ENCODE assay signal across 1 cellular context in the genomic region with DNA sequence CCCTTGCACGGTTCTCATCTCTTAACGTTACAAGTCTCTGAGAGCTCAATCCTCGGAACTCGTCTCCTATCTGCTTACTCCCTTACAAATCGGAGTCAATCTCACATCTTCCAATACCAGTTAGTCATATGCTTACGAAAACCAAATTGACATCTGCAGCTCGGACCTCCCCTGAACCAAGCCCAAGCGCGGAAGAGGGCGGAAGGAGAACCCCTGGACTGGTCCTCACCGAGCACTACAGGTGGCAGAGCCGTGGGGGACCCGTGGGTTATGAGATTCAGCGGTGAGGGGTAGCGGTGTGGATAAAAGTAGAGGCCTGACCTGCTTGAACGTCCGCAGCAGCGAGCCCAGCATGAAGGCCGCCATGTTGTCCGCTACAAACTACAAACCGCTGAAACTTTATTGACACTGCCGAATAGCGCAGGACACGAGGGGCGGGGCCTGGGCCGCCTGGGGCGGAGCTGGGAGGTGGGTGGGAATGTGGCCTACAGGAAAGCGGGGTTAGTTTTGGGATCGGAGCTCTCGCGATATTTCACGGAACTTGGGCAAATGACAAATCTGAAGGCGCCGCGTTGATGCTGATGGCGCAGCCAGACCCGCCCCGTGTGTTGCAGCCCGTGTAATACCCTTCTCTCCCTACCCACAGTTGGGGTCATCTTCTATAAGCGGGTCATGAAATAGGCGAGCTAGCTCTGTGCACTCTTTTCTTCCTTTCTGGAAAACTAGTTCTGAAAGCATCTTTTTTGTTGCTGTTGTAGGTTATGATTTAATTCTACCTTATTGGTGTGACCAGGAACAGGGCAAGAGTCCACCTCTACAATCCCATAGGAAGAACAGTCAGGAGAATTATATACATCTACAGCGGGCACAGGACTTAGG.
A peak's percentile ranks its signal among the peaks of the same experiment; 100 is the strongest.
TF ChIP-seq lines count a peak whose summit lies in the region.

A gene (minus strand): TSS at position 383 of the 879 bp plus-strand sequence. CDS start 17 bp downstream, at position 366.

TF ChIP-seq in HepG2, 621 proteins besides CTCF, POLR2A, EP300 and RAD21 (continued from another document and continues in another):
- TF ChIP-seq, protein P1, sequence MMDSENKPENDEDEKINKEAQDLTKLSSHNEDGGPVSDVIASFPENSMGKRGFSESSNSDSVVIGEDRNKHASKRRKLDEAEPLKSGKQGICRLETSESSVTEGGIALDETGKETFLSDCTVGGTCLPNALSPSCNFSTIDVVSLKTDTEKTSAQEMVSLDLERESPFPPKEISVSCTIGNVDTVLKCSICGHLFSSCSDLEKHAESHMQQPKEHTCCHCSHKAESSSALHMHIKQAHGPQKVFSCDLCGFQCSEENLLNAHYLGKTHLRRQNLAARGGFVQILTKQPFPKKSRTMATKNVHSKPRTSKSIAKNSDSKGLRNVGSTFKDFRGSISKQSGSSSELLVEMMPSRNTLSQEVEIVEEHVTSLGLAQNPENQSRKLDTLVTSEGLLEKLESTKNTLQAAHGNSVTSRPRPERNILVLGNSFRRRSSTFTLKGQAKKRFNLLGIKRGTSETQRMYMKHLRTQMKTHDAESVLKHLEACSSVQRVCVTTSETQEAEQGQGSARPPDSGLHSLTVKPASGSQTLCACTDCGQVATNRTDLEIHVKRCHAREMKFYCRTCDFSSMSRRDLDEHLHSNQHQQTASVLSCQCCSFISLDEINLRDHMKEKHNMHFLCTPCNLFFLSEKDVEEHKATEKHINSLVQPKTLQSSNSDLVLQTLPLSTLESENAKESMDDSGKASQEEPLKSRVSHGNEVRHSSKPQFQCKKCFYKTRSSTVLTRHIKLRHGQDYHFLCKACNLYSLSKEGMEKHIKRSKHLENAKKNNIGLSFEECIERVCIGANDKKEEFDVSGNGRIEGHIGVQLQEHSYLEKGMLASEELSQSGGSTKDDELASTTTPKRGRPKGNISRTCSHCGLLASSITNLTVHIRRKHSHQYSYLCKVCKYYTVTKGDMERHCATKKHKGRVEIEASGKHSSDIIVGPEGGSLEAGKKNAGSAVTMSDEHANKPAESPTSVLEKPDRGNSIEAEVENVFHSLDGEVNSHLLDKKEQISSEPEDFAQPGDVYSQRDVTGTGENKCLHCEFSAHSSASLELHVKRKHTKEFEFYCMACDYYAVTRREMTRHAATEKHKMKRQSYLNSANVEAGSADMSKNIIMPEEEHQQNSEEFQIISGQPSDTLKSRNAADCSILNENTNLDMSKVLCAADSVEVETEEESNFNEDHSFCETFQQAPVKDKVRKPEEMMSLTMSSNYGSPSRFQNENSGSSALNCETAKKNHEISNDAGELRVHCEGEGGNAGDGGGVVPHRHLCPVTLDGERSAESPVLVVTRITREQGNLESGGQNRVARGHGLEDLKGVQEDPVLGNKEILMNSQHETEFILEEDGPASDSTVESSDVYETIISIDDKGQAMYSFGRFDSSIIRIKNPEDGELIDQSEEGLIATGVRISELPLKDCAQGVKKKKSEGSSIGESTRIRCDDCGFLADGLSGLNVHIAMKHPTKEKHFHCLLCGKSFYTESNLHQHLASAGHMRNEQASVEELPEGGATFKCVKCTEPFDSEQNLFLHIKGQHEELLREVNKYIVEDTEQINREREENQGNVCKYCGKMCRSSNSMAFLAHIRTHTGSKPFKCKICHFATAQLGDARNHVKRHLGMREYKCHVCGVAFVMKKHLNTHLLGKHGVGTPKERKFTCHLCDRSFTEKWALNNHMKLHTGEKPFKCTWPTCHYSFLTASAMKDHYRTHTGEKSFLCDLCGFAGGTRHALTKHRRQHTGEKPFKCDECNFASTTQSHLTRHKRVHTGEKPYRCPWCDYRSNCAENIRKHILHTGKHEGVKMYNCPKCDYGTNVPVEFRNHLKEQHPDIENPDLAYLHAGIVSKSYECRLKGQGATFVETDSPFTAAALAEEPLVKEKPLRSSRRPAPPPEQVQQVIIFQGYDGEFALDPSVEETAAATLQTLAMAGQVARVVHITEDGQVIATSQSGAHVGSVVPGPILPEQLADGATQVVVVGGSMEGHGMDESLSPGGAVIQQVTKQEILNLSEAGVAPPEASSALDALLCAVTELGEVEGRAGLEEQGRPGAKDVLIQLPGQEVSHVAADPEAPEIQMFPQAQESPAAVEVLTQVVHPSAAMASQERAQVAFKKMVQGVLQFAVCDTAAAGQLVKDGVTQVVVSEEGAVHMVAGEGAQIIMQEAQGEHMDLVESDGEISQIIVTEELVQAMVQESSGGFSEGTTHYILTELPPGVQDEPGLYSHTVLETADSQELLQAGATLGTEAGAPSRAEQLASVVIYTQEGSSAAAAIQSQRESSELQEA (CRISPR knock-in tag; IDR thresholded peaks at IDR 0.05; ENCODE audit: not compliant biosample characterization), result no peak
- no peak for TF ChIP-seq ZNF709 (CRISPR knock-in tag; IDR thresholded peaks at IDR 0.05)
- no peak; the same call in 1 of the 2 replicates for TF ChIP-seq ZZZ3 (CRISPR knock-in tag; IDR thresholded peaks at IDR 0.05; ENCODE audit: borderline replicate concordance)
- no peak for TF ChIP-seq ONECUT2 (CRISPR knock-in tag; IDR thresholded peaks at IDR 0.05)
- TF ChIP-seq, protein P2, sequence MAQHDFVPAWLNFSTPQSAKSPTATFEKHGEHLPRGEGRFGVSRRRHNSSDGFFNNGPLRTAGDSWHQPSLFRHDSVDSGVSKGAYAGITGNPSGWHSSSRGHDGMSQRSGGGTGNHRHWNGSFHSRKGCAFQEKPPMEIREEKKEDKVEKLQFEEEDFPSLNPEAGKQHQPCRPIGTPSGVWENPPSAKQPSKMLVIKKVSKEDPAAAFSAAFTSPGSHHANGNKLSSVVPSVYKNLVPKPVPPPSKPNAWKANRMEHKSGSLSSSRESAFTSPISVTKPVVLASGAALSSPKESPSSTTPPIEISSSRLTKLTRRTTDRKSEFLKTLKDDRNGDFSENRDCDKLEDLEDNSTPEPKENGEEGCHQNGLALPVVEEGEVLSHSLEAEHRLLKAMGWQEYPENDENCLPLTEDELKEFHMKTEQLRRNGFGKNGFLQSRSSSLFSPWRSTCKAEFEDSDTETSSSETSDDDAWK (CRISPR knock-in tag; IDR thresholded peaks at IDR 0.05), result no peak
- peak; percentile 72 for TF ChIP-seq ZNF614 (CRISPR knock-in tag; IDR thresholded peaks at IDR 0.05; ENCODE audit: borderline replicate concordance)
- TF ChIP-seq, protein P3, sequence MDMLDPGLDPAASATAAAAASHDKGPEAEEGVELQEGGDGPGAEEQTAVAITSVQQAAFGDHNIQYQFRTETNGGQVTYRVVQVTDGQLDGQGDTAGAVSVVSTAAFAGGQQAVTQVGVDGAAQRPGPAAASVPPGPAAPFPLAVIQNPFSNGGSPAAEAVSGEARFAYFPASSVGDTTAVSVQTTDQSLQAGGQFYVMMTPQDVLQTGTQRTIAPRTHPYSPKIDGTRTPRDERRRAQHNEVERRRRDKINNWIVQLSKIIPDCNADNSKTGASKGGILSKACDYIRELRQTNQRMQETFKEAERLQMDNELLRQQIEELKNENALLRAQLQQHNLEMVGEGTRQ (IDR thresholded peaks at IDR 0.05; ENCODE audit: low read depth, low read length), result no peak
- TF ChIP-seq, protein P3 (CRISPR knock-in tag; IDR thresholded peaks at IDR 0.05; ENCODE audit: borderline replicate concordance), result no peak
- no peak for TF ChIP-seq SRSF4 (IDR thresholded peaks at IDR 0.05; ENCODE audit: low read depth, low read length, poor library complexity, severe bottlenecking)
- TF ChIP-seq GTF2F1 (IDR thresholded peaks at IDR 0.05; ENCODE audit: low read length), result peak; percentile 67; the same call in 1 of the 2 replicates
- TF ChIP-seq ZNF775 (CRISPR knock-in tag; IDR thresholded peaks at IDR 0.05; ENCODE audit: borderline replicate concordance), result no peak
- TF ChIP-seq BORCS8-MEF2B (CRISPR knock-in tag; IDR thresholded peaks at IDR 0.05), result no peak; the same call in 1 of the 2 replicates
- no peak for TF ChIP-seq ZNF224 (CRISPR knock-in tag; IDR thresholded peaks at IDR 0.05)
- TF ChIP-seq ZNF510 (CRISPR knock-in tag; IDR thresholded peaks at IDR 0.05; ENCODE audit: low read depth), result no peak
- no peak for TF ChIP-seq SP1 (IDR thresholded peaks at IDR 0.05)
- TF ChIP-seq SP1 (CRISPR knock-in tag; IDR thresholded peaks at IDR 0.05), result peak; percentile 97
- TF ChIP-seq AHR (CRISPR knock-in tag; IDR thresholded peaks at IDR 0.05), result 0 out of 2 replicates have a peak, but pooled peaks have one; percentile 35
- TF ChIP-seq, protein P4, sequence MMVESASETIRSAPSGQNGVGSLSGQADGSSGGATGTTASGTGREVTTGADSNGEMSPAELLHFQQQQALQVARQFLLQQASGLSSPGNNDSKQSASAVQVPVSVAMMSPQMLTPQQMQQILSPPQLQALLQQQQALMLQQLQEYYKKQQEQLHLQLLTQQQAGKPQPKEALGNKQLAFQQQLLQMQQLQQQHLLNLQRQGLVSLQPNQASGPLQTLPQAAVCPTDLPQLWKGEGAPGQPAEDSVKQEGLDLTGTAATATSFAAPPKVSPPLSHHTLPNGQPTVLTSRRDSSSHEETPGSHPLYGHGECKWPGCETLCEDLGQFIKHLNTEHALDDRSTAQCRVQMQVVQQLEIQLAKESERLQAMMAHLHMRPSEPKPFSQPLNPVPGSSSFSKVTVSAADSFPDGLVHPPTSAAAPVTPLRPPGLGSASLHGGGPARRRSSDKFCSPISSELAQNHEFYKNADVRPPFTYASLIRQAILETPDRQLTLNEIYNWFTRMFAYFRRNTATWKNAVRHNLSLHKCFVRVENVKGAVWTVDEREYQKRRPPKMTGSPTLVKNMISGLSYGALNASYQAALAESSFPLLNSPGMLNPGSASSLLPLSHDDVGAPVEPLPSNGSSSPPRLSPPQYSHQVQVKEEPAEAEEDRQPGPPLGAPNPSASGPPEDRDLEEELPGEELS (CRISPR knock-in tag; IDR thresholded peaks at IDR 0.05), result peak; percentile 49; the same call in 1 of the 2 replicates
- peak; percentile 76; the same call in 1 of the 2 replicates for TF ChIP-seq KDM3A (CRISPR knock-in tag; IDR thresholded peaks at IDR 0.05; ENCODE audit: low read depth)
- no peak for TF ChIP-seq NR2F1 (CRISPR knock-in tag; IDR thresholded peaks at IDR 0.05)
- TF ChIP-seq PTBP1 (IDR thresholded peaks at IDR 0.05; ENCODE audit: low read depth, low read length, poor library complexity, severe bottlenecking), result peak; percentile 85
- no peak for TF ChIP-seq SMAD9 (CRISPR knock-in tag; IDR thresholded peaks at IDR 0.05)
- TF ChIP-seq, protein P5, sequence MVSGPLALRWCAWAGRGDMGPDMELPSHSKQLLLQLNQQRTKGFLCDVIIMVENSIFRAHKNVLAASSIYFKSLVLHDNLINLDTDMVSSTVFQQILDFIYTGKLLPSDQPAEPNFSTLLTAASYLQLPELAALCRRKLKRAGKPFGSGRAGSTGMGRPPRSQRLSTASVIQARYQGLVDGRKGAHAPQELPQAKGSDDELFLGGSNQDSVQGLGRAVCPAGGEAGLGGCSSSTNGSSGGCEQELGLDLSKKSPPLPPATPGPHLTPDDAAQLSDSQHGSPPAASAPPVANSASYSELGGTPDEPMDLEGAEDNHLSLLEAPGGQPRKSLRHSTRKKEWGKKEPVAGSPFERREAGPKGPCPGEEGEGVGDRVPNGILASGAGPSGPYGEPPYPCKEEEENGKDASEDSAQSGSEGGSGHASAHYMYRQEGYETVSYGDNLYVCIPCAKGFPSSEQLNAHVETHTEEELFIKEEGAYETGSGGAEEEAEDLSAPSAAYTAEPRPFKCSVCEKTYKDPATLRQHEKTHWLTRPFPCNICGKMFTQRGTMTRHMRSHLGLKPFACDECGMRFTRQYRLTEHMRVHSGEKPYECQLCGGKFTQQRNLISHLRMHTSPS (CRISPR knock-in tag; IDR thresholded peaks at IDR 0.05; ENCODE audit: low read depth), result no peak
- TF ChIP-seq, protein P6, sequence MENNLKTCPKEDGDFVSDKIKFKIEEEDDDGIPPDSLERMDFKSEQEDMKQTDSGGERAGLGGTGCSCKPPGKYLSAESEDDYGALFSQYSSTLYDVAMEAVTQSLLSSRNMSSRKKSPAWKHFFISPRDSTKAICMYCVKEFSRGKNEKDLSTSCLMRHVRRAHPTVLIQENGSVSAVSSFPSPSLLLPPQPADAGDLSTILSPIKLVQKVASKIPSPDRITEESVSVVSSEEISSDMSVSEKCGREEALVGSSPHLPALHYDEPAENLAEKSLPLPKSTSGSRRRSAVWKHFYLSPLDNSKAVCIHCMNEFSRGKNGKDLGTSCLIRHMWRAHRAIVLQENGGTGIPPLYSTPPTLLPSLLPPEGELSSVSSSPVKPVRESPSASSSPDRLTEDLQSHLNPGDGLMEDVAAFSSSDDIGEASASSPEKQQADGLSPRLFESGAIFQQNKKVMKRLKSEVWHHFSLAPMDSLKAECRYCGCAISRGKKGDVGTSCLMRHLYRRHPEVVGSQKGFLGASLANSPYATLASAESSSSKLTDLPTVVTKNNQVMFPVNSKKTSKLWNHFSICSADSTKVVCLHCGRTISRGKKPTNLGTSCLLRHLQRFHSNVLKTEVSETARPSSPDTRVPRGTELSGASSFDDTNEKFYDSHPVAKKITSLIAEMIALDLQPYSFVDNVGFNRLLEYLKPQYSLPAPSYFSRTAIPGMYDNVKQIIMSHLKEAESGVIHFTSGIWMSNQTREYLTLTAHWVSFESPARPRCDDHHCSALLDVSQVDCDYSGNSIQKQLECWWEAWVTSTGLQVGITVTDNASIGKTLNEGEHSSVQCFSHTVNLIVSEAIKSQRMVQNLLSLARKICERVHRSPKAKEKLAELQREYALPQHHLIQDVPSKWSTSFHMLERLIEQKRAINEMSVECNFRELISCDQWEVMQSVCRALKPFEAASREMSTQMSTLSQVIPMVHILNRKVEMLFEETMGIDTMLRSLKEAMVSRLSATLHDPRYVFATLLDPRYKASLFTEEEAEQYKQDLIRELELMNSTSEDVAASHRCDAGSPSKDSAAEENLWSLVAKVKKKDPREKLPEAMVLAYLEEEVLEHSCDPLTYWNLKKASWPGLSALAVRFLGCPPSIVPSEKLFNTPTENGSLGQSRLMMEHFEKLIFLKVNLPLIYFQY (CRISPR knock-in tag; IDR thresholded peaks at IDR 0.05; ENCODE audit: borderline replicate concordance), result peak; percentile 69; the same call in 1 of the 2 replicates
- peak; percentile 79 for TF ChIP-seq SALL1 (CRISPR knock-in tag; IDR thresholded peaks at IDR 0.05)
- no peak for TF ChIP-seq RFX3 (CRISPR knock-in tag; IDR thresholded peaks at IDR 0.05)
- TF ChIP-seq TAF15 (IDR thresholded peaks at IDR 0.05; ENCODE audit: low read depth, low read length, poor library complexity, severe bottlenecking), result no peak
- TF ChIP-seq BRD4 (CRISPR knock-in tag; IDR thresholded peaks at IDR 0.05), result no peak
- peak; percentile 77 for TF ChIP-seq GABPB1 (CRISPR knock-in tag; IDR thresholded peaks at IDR 0.05)
- TF ChIP-seq, protein P7, sequence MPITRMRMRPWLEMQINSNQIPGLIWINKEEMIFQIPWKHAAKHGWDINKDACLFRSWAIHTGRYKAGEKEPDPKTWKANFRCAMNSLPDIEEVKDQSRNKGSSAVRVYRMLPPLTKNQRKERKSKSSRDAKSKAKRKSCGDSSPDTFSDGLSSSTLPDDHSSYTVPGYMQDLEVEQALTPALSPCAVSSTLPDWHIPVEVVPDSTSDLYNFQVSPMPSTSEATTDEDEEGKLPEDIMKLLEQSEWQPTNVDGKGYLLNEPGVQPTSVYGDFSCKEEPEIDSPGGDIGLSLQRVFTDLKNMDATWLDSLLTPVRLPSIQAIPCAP (CRISPR knock-in tag; IDR thresholded peaks at IDR 0.05; ENCODE audit: low read depth), result no peak
- TF ChIP-seq ZSCAN29 (CRISPR knock-in tag; conservative IDR thresholded peaks at IDR 0.05), result no peak
- no peak for TF ChIP-seq ZNF766 (CRISPR knock-in tag; IDR thresholded peaks at IDR 0.05; ENCODE audit: borderline replicate concordance)
